In genomic region chr2:234536218-234536989, GRCh38 we compare ENCODE assay signal across 24 cellular contexts. TPM values are rescaled to one million over a fixed set of nuclear protein-coding genes. Genes with fewer than 3 reads are reported as not detected.
DNase-seq lines count a peak whose midpoint lies in the region.
"Had no signal": no experiment of that assay in that cellular context is flagged by ENCODE, and none has a peak within 500 bp of the region (broad histone marks: within the 10 kb centered on the region; RNA-seq: fewer than 3 reads in every experiment).

No MANE protein-coding gene starts in this region.

- DNase-seq in Ammon's horn (ENCODE audit: low spot score) (peak; percentile 33), DMS 273 (lab: John Stamatoyannopoulos, UW; ENCODE audit: unreplicated experiment) (peak; percentile 71), NCI-H2081 treated with DMSO at 0.1 percent for 48 hours (lab: John Stamatoyannopoulos, UW) (peak; percentile 69), NCI-H748 treated with DMSO at 0.1 percent for 48 hours (lab: John Stamatoyannopoulos, UW) (peak; percentile 88), HT-29 (ENCODE audit: low spot score) (no peak)
- DNase-seq in activated CD4-positive, alpha-beta T cell treated with anti-CD3 and anti-CD28 coated beads, Interleukin-2, amount 50 U/mL, for 1 hour, result no peak
- no peak for DNase-seq in activated naive CD4-positive, alpha-beta T cell (lab: John Stamatoyannopoulos, UW)
- DNase-seq in activated CD4-positive, CD25-positive, alpha-beta regulatory T cell (lab: John Stamatoyannopoulos, UW), result no peak
- DNase-seq: activated CD4-positive, alpha-beta memory T cell treated with anti-CD3 and anti-CD28 coated beads for 36 hours; activated CD8-positive, alpha-beta memory T cell treated with anti-CD3 and anti-CD28 coated beads, Interleukin-2, amount 50 U/mL, for 48 hours; C1 segment of cervical spinal cord; Caco-2; colonic mucosa; effector CD8-positive, alpha-beta T cell; heart left ventricle; IMR-90; lower lobe of right lung; naive thymus-derived CD8-positive, alpha-beta T cell; NCI-H1048; occipital lobe; psoas muscle; SIG-M5; sigmoid colon; stimulated activated naive B cell treated with anti-CD40 and anti-IgM and Interleukin-4, amounts not matched to agents 10 μg/mL and 1 μg/mL and 100 μg/mL, for 72 hours had no signal

RNA-seq across cellular contexts. Expression of gene ARL4C, which starts 39.5 kb away (rescaled TPM):
- 1.5 and 2.1 TPM in 2 replicates for total RNA-seq in HT-29 (2014; rRNA removed; shearing (Covaris generic))

Comparison
In these comparisons a context has a peak if more than half of its experiments do, and no peak if none do; other contexts are left out.
1. DNase-seq: peak in Ammon's horn (single experiment), DMS 273 (single experiment), NCI-H2081 treated with DMSO at 0.1 percent for 48 hours (single experiment) and NCI-H748 treated with DMSO at 0.1 percent for 48 hours (single experiment); none in activated CD4-positive, alpha-beta T cell treated with anti-CD3 and anti-CD28 coated beads, Interleukin-2, amount 50 U/mL, for 1 hour (single experiment), activated naive CD4-positive, alpha-beta T cell (0 of 4), HT-29 (single experiment) and activated CD4-positive, CD25-positive, alpha-beta regulatory T cell (0 of 4).